Comparison of ENCODE assay signal across 20 cellular contexts in genomic region chr9:81521892-81522291, GRCh38.
"Had no signal": no experiment of that assay in that cellular context is flagged by ENCODE, and none has a peak within 500 bp of the region (broad histone marks: within the 10 kb centered on the region; RNA-seq: fewer than 3 reads in every experiment).

No MANE protein-coding gene starts in this region.

- H3K27me3 ChIP-seq: colonic mucosa, sigmoid colon, spleen, stomach, testis had no signal

- DNase-seq: activated CD4-positive, alpha-beta T cell treated with anti-CD3 and anti-CD28 coated beads, Interleukin-2, amount 10 ng/mL, durations not matched to agents 7 days and 5 days; activated CD8-positive, alpha-beta memory T cell treated with anti-CD3 and anti-CD28 coated beads, Interleukin-2, amount 50 U/mL, for 48 hours; activated gamma-delta T cell; activated T-cell treated with anti-CD3 and anti-CD28 coated beads, Interleukin-2, amount 50 U/mL, for 72 hours; amniotic stem cell; central memory CD4-positive, alpha-beta T cell; colonic mucosa; foreskin fibroblast; head of caudate nucleus; immature natural killer cell; midbrain; sigmoid colon; spleen; stomach; T-helper 9 cell; testis had no signal

- H3K4me1 Mint-ChIP-seq: activated CD4-positive, alpha-beta T cell treated with anti-CD3 and anti-CD28 coated beads, Interleukin-2, amount 10 ng/mL, durations not matched to agents 7 days and 5 days had no signal

- H3K36me3 Mint-ChIP-seq: activated naive CD8-positive, alpha-beta T cell; immature natural killer cell had no signal

- H3K4me3 ChIP-seq: colonic mucosa, lung, prostate gland, sigmoid colon, spleen, stomach, testis had no signal

- H3K27me3 Mint-ChIP-seq: activated CD4-positive, alpha-beta T cell treated with anti-CD3 and anti-CD28 coated beads, Interleukin-2, amount 10 ng/mL, durations not matched to agents 7 days and 5 days had no signal

- H3K4me3 Mint-ChIP-seq: activated CD4-positive, alpha-beta T cell treated with anti-CD3 and anti-CD28 coated beads, Interleukin-2, amount 10 ng/mL, durations not matched to agents 7 days and 5 days; activated naive CD8-positive, alpha-beta T cell; activated T-cell treated with anti-CD3 and anti-CD28 coated beads, Interleukin-2, amount 50 U/mL, for 72 hours; immature natural killer cell; neural crest cell had no signal

- H3K27ac ChIP-seq: prostate gland, sigmoid colon, stomach, testis had no signal

- H3K36me3 ChIP-seq: colonic mucosa, prostate gland, sigmoid colon, spleen, stomach had no signal

- H3K4me1 ChIP-seq: colonic mucosa, prostate gland, testis had no signal

- H3K9me3 ChIP-seq: colonic mucosa, prostate gland, sigmoid colon, spleen, stomach, testis had no signal

- H3K27ac Mint-ChIP-seq: activated CD4-positive, alpha-beta T cell treated with anti-CD3 and anti-CD28 coated beads, Interleukin-2, amount 10 ng/mL, durations not matched to agents 7 days and 5 days; activated naive CD8-positive, alpha-beta T cell; activated T-cell treated with anti-CD3 and anti-CD28 coated beads, Interleukin-2, amount 50 U/mL, for 72 hours; immature natural killer cell had no signal

- H3K9me3 Mint-ChIP-seq: activated CD4-positive, alpha-beta T cell treated with anti-CD3 and anti-CD28 coated beads, Interleukin-2, amount 10 ng/mL, durations not matched to agents 7 days and 5 days; immature natural killer cell had no signal

- ATAC-seq: activated T-cell treated with anti-CD3 and anti-CD28 coated beads, Interleukin-2, amount 50 U/mL, for 72 hours had no signal
